In genomic region chr4:2077537-2078460, GRCh38 we compare ENCODE assay signal across 21 cellular contexts. TPM values are rescaled to one million over a fixed set of nuclear protein-coding genes. Genes with fewer than 3 reads are reported as not detected.
A peak's percentile ranks its signal among the peaks of the same experiment; 100 is the strongest.
DNase-seq lines count a peak whose midpoint lies in the region; FAIRE-seq and TF ChIP-seq lines count a peak whose summit lies in the region.
"Had no signal": no experiment of that assay in that cellular context is flagged by ENCODE, and none has a peak within 500 bp of the region (broad histone marks: within the 10 kb centered on the region; RNA-seq: fewer than 3 reads in every experiment).

No MANE protein-coding gene starts in this region.

- H3K36me3 ChIP-seq in BLaER1: no peaks in the 10 kb centered on the region
- H3K36me3 ChIP-seq in kidney (ENCODE audit: control insufficient read depth in 1 of 2, insufficient read depth in 2 of 2, low read length in 2 of 2): no peaks in the 10 kb centered on the region
- H3K36me3 ChIP-seq: ascending aorta, heart left ventricle, pancreas, vagina had no signal

- no peak for DNase-seq in GM12892 (ENCODE audit: insufficient read length)
- DNase-seq in NOMO-1 treated with DMSO at 0.1 percent for 48 hours (lab: John Stamatoyannopoulos, UW; ENCODE audit: unreplicated experiment): peak; percentile 70
- peak; percentile 50 for DNase-seq in kidney
- no peak for DNase-seq in RPMI8226
- no peak for DNase-seq in NCI-H187 treated with DMSO at 0.1 percent for 48 hours (lab: John Stamatoyannopoulos, UW)
- no peak for DNase-seq in HTR-8/SVneo (ENCODE audit: insufficient read length, low spot score)
- no peak for DNase-seq in NCI-H2196 treated with DMSO at 0.1 percent for 48 hours (lab: John Stamatoyannopoulos, UW; ENCODE audit: unreplicated experiment)
- DNase-seq: activated CD8-positive, alpha-beta T cell treated with anti-CD3 and anti-CD28 coated beads for 36 hours; activated T-cell treated with anti-CD3 and anti-CD28 coated beads, Interleukin-2, amount 50 U/mL, for 4 hours; central memory CD4-positive, alpha-beta T cell; NCI-H1417 treated with DMSO at 0.1 percent for 48 hours; NCI-H510A treated with DMSO at 0.1 percent for 48 hours; T1000 had no signal

- intact Hi-C loops in kidney (cut with DNase I): no loop called here

- H3K9ac ChIP-seq in BLaER1 (peak overlapping the region; percentile 68), kidney (ENCODE audit: low read length in 2 of 2) (no peak overlapping the region)

- no peak for TF ChIP-seq CTCF in kidney (IDR thresholded peaks at IDR 0.05; ENCODE audit: borderline replicate concordance, extremely low read depth, insufficient read depth)

- no peaks in the 10 kb centered on the region for H4K20me1 ChIP-seq in BLaER1

- H3K4me2 ChIP-seq in BLaER1: peak overlapping the region; percentile 68

- H3K27ac ChIP-seq in BLaER1 (peak overlapping the region; percentile 70), kidney (ENCODE audit: low read depth in 2 of 2, low read length in 2 of 2) (no peak overlapping the region)
- H3K27ac ChIP-seq: ascending aorta, C4-2B, epithelial cell of prostate, heart left ventricle, pancreas, vagina had no signal

- no peak for TF ChIP-seq POLR2A in GM12892 (IDR thresholded peaks at IDR 0.05; ENCODE audit: low read depth, low read length)

- FAIRE-seq in GM12892 (lab: Jason Lieb, UNC) (peak; percentile 71), kidney (lab: Jason Lieb, UNC) (no peak), HTR-8/SVneo (lab: Jason Lieb, UNC) (no peak)
- FAIRE-seq: pancreas had no signal

- H3K4me1 ChIP-seq in BLaER1: peaks cover 78% of the 10 kb centered on the region
- peaks cover 0 to 3% of the 10 kb centered on the region in 2 donors for H3K4me1 ChIP-seq in kidney (ENCODE audit: control insufficient read depth in 1 of 2, insufficient read depth in 1 of 2, low read depth in 1 of 2, low read length in 2 of 2)
- H3K4me1 ChIP-seq: ascending aorta, heart left ventricle, pancreas, vagina had no signal

- H3K4me3 ChIP-seq in BLaER1: no peak overlapping the region
- no peak overlapping the region for H3K4me3 ChIP-seq in kidney (ENCODE audit: low read length in 2 of 2)
- H3K4me3 ChIP-seq: ascending aorta, heart left ventricle, pancreas, vagina had no signal

- no peaks in the 10 kb centered on the region for H3K27me3 ChIP-seq in BLaER1
- H3K27me3 ChIP-seq: ascending aorta, heart left ventricle, pancreas, vagina had no signal

- no peaks in the 10 kb centered on the region for H3K9me3 ChIP-seq in BLaER1
- H3K9me3 ChIP-seq in kidney (ENCODE audit: control insufficient read depth in 1 of 2, low read length in 2 of 2): no peaks in the 10 kb centered on the region
- H3K9me3 ChIP-seq: ascending aorta, heart left ventricle, pancreas, vagina had no signal

RNA-seq across cellular contexts. Expression of gene NAT8L, which starts 18.7 kb away (rescaled TPM):
- not detected for polyA plus RNA-seq in GM12892 (2012; ENCODE audit: missing spikeins)
- 2.7 TPM for total RNA-seq in kidney
- 12.5 TPM for polyA plus RNA-seq in kidney (ENCODE audit: insufficient read depth, low read depth, low replicate concordance)
- total RNA-seq: ascending aorta had no signal
- polyA plus RNA-seq: naive thymus-derived CD4-positive, alpha-beta T cell had no signal

Comparison
In these comparisons a context has a peak if more than half of its experiments do, and no peak if none do; other contexts are left out.
1. DNase-seq: peak in NOMO-1 treated with DMSO at 0.1 percent for 48 hours (single experiment) and kidney (single experiment); none in GM12892 (single experiment), RPMI8226 (single experiment), NCI-H187 treated with DMSO at 0.1 percent for 48 hours (single experiment), HTR-8/SVneo (single experiment) and NCI-H2196 treated with DMSO at 0.1 percent for 48 hours (single experiment).